ENCODE assay signal across 10 cellular contexts in the genomic region with DNA sequence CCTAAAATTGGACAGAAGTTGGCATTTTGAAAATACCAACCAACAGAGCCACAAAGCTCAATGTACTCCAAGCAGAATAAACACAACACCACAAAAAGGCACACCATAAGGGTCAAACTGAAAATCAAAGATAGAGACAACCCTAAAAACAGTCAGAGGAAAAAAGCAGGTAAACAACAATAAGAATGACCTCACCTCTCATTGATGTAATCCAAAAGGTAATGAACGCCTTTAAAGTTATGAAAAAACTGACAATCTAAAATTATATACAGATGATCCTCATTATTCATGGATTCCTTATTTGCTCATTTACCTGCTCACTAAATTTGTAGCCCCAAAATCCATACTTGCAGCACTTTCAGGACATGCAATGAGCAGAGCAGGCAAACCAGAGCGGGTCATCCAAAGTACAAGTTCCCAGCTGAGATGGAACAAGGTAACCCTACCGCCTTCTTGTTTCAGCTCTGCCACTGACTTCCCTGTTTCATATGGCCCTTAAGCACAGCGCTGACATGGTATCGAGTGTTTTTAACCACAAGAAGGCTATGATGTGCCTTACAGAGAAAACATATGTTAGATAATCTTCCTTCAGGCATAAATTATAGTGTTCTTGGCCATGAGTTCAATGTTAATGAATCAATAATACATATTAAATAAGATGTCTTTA. TPM values are rescaled to one million over a fixed set of nuclear protein-coding genes. Genes with fewer than 3 reads are reported as not detected.
DNase-seq lines count a peak whose midpoint lies in the region; ATAC-seq and TF ChIP-seq lines count a peak whose summit lies in the region.
"Had no signal": no experiment of that assay in that cellular context is flagged by ENCODE, and none has a peak within 500 bp of the region (broad histone marks: within the 10 kb centered on the region; RNA-seq: fewer than 3 reads in every experiment).

No MANE protein-coding gene starts in this region.

- H3K4me3 Mint-ChIP-seq in activated CD8-positive, alpha-beta T cell treated with anti-CD3 and anti-CD28 coated beads for 36 hours: no peak overlapping the region

- no peaks in the 10 kb centered on the region for H3K27me3 ChIP-seq in aorta (ENCODE audit: control insufficient read depth in 1 of 2, insufficient read depth in 2 of 2, low read length in 1 of 2)
- H3K27me3 ChIP-seq in BE2C: no peaks in the 10 kb centered on the region

- H3K4me1 ChIP-seq in aorta (ENCODE audit: control insufficient read depth in 1 of 2, insufficient read depth in 2 of 2, low read length in 2 of 2): peaks cover 0 to 8% of the 10 kb centered on the region in 2 donors
- no peaks in the 10 kb centered on the region for H3K4me1 ChIP-seq in BE2C

- intact Hi-C loops in activated CD8-positive, alpha-beta T cell treated with anti-CD3 and anti-CD28 coated beads for 36 hours (cut with micrococcal nuclease): no loop called here
- intact Hi-C loops in aorta (cut with DNase I): no loop called here

- H3K4me3 ChIP-seq in aorta (ENCODE audit: low read length in 2 of 2) (no peak overlapping the region), BE2C (ENCODE audit: low read depth, low read length) (no peak overlapping the region)

- H3K9me3 Mint-ChIP-seq in activated CD8-positive, alpha-beta T cell treated with anti-CD3 and anti-CD28 coated beads for 36 hours: peaks cover 13% of the 10 kb centered on the region

- no peaks in the 10 kb centered on the region for H3K27me3 Mint-ChIP-seq in activated CD8-positive, alpha-beta T cell treated with anti-CD3 and anti-CD28 coated beads for 36 hours

- peaks cover 29% of the 10 kb centered on the region for H3K36me3 Mint-ChIP-seq in activated CD8-positive, alpha-beta T cell treated with anti-CD3 and anti-CD28 coated beads for 36 hours (ENCODE audit: low read depth)

- POLR2A ChIA-PET in GM10248 (lab: Yijun Ruan, JAX): interaction anchor here (1.0 kb wide), 1 partner anchor 15 kb away, joined by 4 read pairs; no protein-coding TSS in a partner anchor
- POLR2A ChIA-PET in activated CD8-positive, alpha-beta T cell treated with anti-CD3 and anti-CD28 coated beads for 36 hours (lab: Charles Lee): interaction anchor here (0.8 to 1.8 kb wide), 3 partner anchors 8 to 23 kb away, joined by 3 to 6 read pairs (median 4); no protein-coding TSS in a partner anchor

- H3K36me3 ChIP-seq in aorta (ENCODE audit: control insufficient read depth in 1 of 2, insufficient read depth in 2 of 2, low read length in 1 of 2) (no peaks in the 10 kb centered on the region), BE2C (no peaks in the 10 kb centered on the region)

- CTCF ChIA-PET in GM10248 (lab: Yijun Ruan, JAX): interaction anchor here (0.9 to 2.0 kb wide), 7 partner anchors 10 to 143 kb away, joined by 3 to 11 read pairs (median 5); partner anchors contain the start of gene RTN4
- CTCF ChIA-PET in activated CD8-positive, alpha-beta T cell treated with anti-CD3 and anti-CD28 coated beads for 36 hours (lab: Charles Lee): interaction anchor here (0.9 kb wide), 1 partner anchor 135 kb away, joined by 4 read pairs; no protein-coding TSS in a partner anchor

- H3K27ac Mint-ChIP-seq in activated CD8-positive, alpha-beta T cell treated with anti-CD3 and anti-CD28 coated beads for 36 hours: no peak overlapping the region

- DNase-seq in GM10248 (ENCODE audit: extremely low spot score) (peak; percentile 41), putamen (ENCODE audit: low spot score) (no peak), aorta (no peak), BE2C (no peak)
- DNase-seq in activated CD8-positive, alpha-beta T cell treated with anti-CD3 and anti-CD28 coated beads for 36 hours: peak; percentile 45
- DNase-seq in central memory CD4-positive, alpha-beta T cell: no peak
- DNase-seq: amygdala; stimulated activated CD4-positive, alpha-beta T cell treated with anti-CD3 and anti-CD28 coated beads, Interleukin-4, amount 100 ng/mL, for 24 hours had no signal

- peak; percentile 93 for ATAC-seq in GM19452 (IDR thresholded peaks at IDR 0.05; ENCODE audit: unreplicated experiment)
- ATAC-seq in HG03108 (IDR thresholded peaks at IDR 0.05; ENCODE audit: unreplicated experiment): peak; percentile 89
- peak; percentile 89 for ATAC-seq in activated CD8-positive, alpha-beta T cell treated with anti-CD3 and anti-CD28 coated beads for 36 hours
- ATAC-seq in aorta (ENCODE audit: low FRiP score): no peak

- peaks cover 61% of the 10 kb centered on the region for H3K4me1 Mint-ChIP-seq in activated CD8-positive, alpha-beta T cell treated with anti-CD3 and anti-CD28 coated beads for 36 hours (ENCODE audit: low read depth)

- no peaks in the 10 kb centered on the region for H3K9me3 ChIP-seq in aorta (ENCODE audit: control insufficient read depth, low read length)
- H3K9me3 ChIP-seq in BE2C: no peaks in the 10 kb centered on the region

- no peak overlapping the region for H3K27ac ChIP-seq in aorta (ENCODE audit: low read depth in 1 of 2, low read length in 2 of 2)

- TF ChIP-seq CTCF in GM10248 (IDR thresholded peaks at IDR 0.05; ENCODE audit: control extremely low read depth, extremely low read depth, low read depth, missing control alignments) (no peak), BE2C (IDR thresholded peaks at IDR 0.05; ENCODE audit: low read depth, low read length) (no peak)
- TF ChIP-seq CTCF in activated CD8-positive, alpha-beta T cell treated with anti-CD3 and anti-CD28 coated beads for 36 hours (IDR thresholded peaks at IDR 0.05): no peak

- WGBS in aorta, 2 donors: 86% methylated on average over 5 of the region's 5 CpGs

RNA-seq across cellular contexts. Expression of gene RTN4, which starts 17.0 kb away (rescaled TPM):
- total RNA-seq in activated CD8-positive, alpha-beta T cell treated with anti-CD3 and anti-CD28 coated beads for 36 hours: 10 to 100 TPM; 81.5 to 85.0 TPM
- 100 to 1,000 TPM; 311 to 357 TPM for total RNA-seq in aorta
- polyA plus RNA-seq in aorta: 100 to 1,000 TPM; 125 to 163 TPM
- polyA plus RNA-seq in BE2C (2012; ENCODE audit: insufficient read depth, insufficient read length, low read depth): 102 TPM

Comparison
In these comparisons a context has a peak if more than half of its experiments do, and no peak if none do; other contexts are left out.
1. DNase-seq: peak in GM10248 (single experiment) and activated CD8-positive, alpha-beta T cell treated with anti-CD3 and anti-CD28 coated beads for 36 hours (single experiment); none in putamen (single experiment), central memory CD4-positive, alpha-beta T cell (single experiment), aorta (0 of 2) and BE2C (single experiment).